In genomic region chrX:149525903-149526302, GRCh38 we compare ENCODE assay signal across 10 cellular contexts. TPM values are rescaled to one million over a fixed set of nuclear protein-coding genes. Genes with fewer than 3 reads are reported as not detected.
DNase-seq lines count a peak whose midpoint lies in the region; ATAC-seq and TF ChIP-seq lines count a peak whose summit lies in the region.
"Not testable (repeated sequence)": the region's sequence is repeated elsewhere in the genome, so short reads cannot be mapped to it uniquely, and the experiment has no call there.
"Had no signal": no experiment of that assay in that cellular context is flagged by ENCODE, and none has a peak within 500 bp of the region (broad histone marks: within the 10 kb centered on the region; RNA-seq: fewer than 3 reads in every experiment).

No MANE protein-coding gene starts in this region.

- not testable (repeated sequence) for H3K9me3 Mint-ChIP-seq in activated CD4-positive, alpha-beta memory T cell treated with anti-CD3 and anti-CD28 coated beads, Interleukin-2, amount 10 ng/mL, durations not matched to agents 7 days and 5 days; naive B cell

- H3K36me3 Mint-ChIP-seq in activated CD4-positive, alpha-beta memory T cell treated with anti-CD3 and anti-CD28 coated beads, Interleukin-2, amount 10 ng/mL, durations not matched to agents 7 days and 5 days (ENCODE audit: low read depth); naive B cell: not testable (repeated sequence)

- ATAC-seq in GM18868 (IDR thresholded peaks at IDR 0.05; ENCODE audit: unreplicated experiment), result peak; percentile 33
- ATAC-seq in GM21717 (IDR thresholded peaks at IDR 0.05; ENCODE audit: unreplicated experiment), result peak; percentile 59
- ATAC-seq in HG03097 (IDR thresholded peaks at IDR 0.05; ENCODE audit: low FRiP score, unreplicated experiment), result peak; percentile 48
- peak; percentile 24 to 44 for ATAC-seq in naive B cell (ENCODE audit: low read depth in 2 of 2)
- peak; percentile 15 for ATAC-seq in aorta (ENCODE audit: low FRiP score)

- H3K4me3 Mint-ChIP-seq in activated CD4-positive, alpha-beta memory T cell treated with anti-CD3 and anti-CD28 coated beads, Interleukin-2, amount 10 ng/mL, durations not matched to agents 7 days and 5 days, result peak overlapping the region; percentile 43
- peak overlapping the region in 5 of 8 donors; percentile 1 to 53 (median 25) for H3K4me3 Mint-ChIP-seq in naive B cell

- not testable (repeated sequence) for H3K4me1 ChIP-seq in aorta (ENCODE audit: control insufficient read depth in 1 of 2, insufficient read depth in 2 of 2, low read length in 2 of 2)

- not testable (repeated sequence) for H3K9me3 ChIP-seq in aorta (ENCODE audit: control insufficient read depth, low read length)

- H3K4me3 ChIP-seq in coronary artery; aorta (ENCODE audit: low read length in 2 of 2): not testable (repeated sequence)

- H3K36me3 ChIP-seq in aorta (ENCODE audit: control insufficient read depth in 1 of 2, insufficient read depth in 2 of 2, low read length in 1 of 2), result not testable (repeated sequence)

- not testable (repeated sequence) for H3K27me3 ChIP-seq in aorta (ENCODE audit: control insufficient read depth in 1 of 2, insufficient read depth in 2 of 2, low read length in 1 of 2)

- not testable (repeated sequence) for H3K27me3 Mint-ChIP-seq in activated CD4-positive, alpha-beta memory T cell treated with anti-CD3 and anti-CD28 coated beads, Interleukin-2, amount 10 ng/mL, durations not matched to agents 7 days and 5 days; naive B cell

- peak overlapping the region; percentile 87 for H3K27ac Mint-ChIP-seq in activated CD4-positive, alpha-beta memory T cell treated with anti-CD3 and anti-CD28 coated beads, Interleukin-2, amount 10 ng/mL, durations not matched to agents 7 days and 5 days
- H3K27ac Mint-ChIP-seq in naive B cell, result peak overlapping the region in 5 of 6 donors; percentile 27 to 79 (median 66)

- peak; percentile 16 to 23 for DNase-seq in Kasumi-1 (lab: John Stamatoyannopoulos, UW)
- peak; percentile 38 for DNase-seq in activated CD4-positive, alpha-beta memory T cell treated with anti-CD3 and anti-CD28 coated beads, Interleukin-2, amount 10 ng/mL, durations not matched to agents 7 days and 5 days
- DNase-seq in coronary artery (ENCODE audit: low spot score); naive B cell; aorta: not testable (repeated sequence)

- intact Hi-C loops in aorta (cut with DNase I), result not testable (repeated sequence)

- TF ChIP-seq CTCF in coronary artery (IDR thresholded peaks at IDR 0.05), result not testable (repeated sequence)

- POLR2A ChIA-PET in activated CD4-positive, alpha-beta memory T cell treated with anti-CD3 and anti-CD28 coated beads, Interleukin-2, amount 10 ng/mL, durations not matched to agents 7 days and 5 days (lab: Charles Lee), result interaction anchor here (0.7 to 2.2 kb wide), 2 partner anchors 14 kb away, joined by 3 to 19 read pairs; partner anchors contain the start of gene EOLA1

- H3K4me1 Mint-ChIP-seq in activated CD4-positive, alpha-beta memory T cell treated with anti-CD3 and anti-CD28 coated beads, Interleukin-2, amount 10 ng/mL, durations not matched to agents 7 days and 5 days, result peaks cover 47% of the 10 kb centered on the region
- peaks cover 0 to 13% (median 0%) of the 10 kb centered on the region in 3 donors for H3K4me1 Mint-ChIP-seq in naive B cell

- H3K27ac ChIP-seq in coronary artery (peak overlapping the region; percentile 14 to 32), aorta (ENCODE audit: low read depth in 1 of 2, low read length in 2 of 2) (peak overlapping the region in 1 of 2 donors; percentile 86)

- CTCF ChIA-PET in activated CD4-positive, alpha-beta memory T cell treated with anti-CD3 and anti-CD28 coated beads, Interleukin-2, amount 10 ng/mL, durations not matched to agents 7 days and 5 days (lab: Charles Lee), result interaction anchor here (0.7 to 1.1 kb wide), 3 partner anchors 13 to 14 kb away, joined by 3 to 6 read pairs (median 3); partner anchors contain the start of gene EOLA1

- WGBS in aorta, 2 donors, result 68 to 71% methylated on average over 5 of the region's 5 CpGs

RNA-seq across cellular contexts. Expression of gene EOLA1, which starts 14.9 kb away (rescaled TPM):
- 10 to 100 TPM; 31.8 to 36.4 TPM for total RNA-seq in activated CD4-positive, alpha-beta memory T cell treated with anti-CD3 and anti-CD28 coated beads, Interleukin-2, amount 10 ng/mL, durations not matched to agents 7 days and 5 days
- polyA plus RNA-seq in naive B cell (ENCODE audit: low read depth in 6 of 6) (10 to 100 TPM; 10.6 to 27.8 (median 23.2) TPM), aorta (10 to 100 TPM; 21.0 to 25.1 TPM)
- total RNA-seq in aorta, result 10 to 100 TPM; 16.4 to 18.6 TPM

RNA-seq across cellular contexts. Expression of gene IDS, which starts 20.8 kb away (rescaled TPM):
- 100 to 1,000 TPM; 114 to 116 TPM for total RNA-seq in activated CD4-positive, alpha-beta memory T cell treated with anti-CD3 and anti-CD28 coated beads, Interleukin-2, amount 10 ng/mL, durations not matched to agents 7 days and 5 days
- polyA plus RNA-seq in naive B cell (ENCODE audit: low read depth in 6 of 6) (100 to 1,000 TPM in 1 of 6 donors, 10 to 100 TPM in 5; 71.1 to 106 (median 77.5) TPM), aorta (100 to 1,000 TPM; 114 to 115 TPM)
- 100 to 1,000 TPM; 131 to 134 TPM for total RNA-seq in aorta

RNA-seq across cellular contexts. Expression of gene HSFX3, which starts 23.8 kb away (rescaled TPM):
- not detected for total RNA-seq in activated CD4-positive, alpha-beta memory T cell treated with anti-CD3 and anti-CD28 coated beads, Interleukin-2, amount 10 ng/mL, durations not matched to agents 7 days and 5 days
- polyA plus RNA-seq in naive B cell (ENCODE audit: low read depth in 6 of 6) (not detected), aorta (under 1 TPM in 1 of 2 donors, not detected in 1; 0.38 TPM)
- not detected for total RNA-seq in aorta
- total RNA-seq: cerebellum, MCF 10A had no signal
